ENCODE assay signal across 8 cellular contexts in genomic region chr1:117656202-117656641, GRCh38. TPM values are rescaled to one million over a fixed set of nuclear protein-coding genes. Genes with fewer than 3 reads are reported as not detected.
DNase-seq lines count a peak whose midpoint lies in the region; ATAC-seq and TF ChIP-seq lines count a peak whose summit lies in the region.

No MANE protein-coding gene starts in this region.

- no peak for TF ChIP-seq POLR2A in stomach (IDR thresholded peaks at IDR 0.05)

- H3K27ac ChIP-seq in stomach (peak overlapping the region in 3 of 5 donors; percentile 41 to 59 (median 49)), neuronal stem cell (replicated peaks; ENCODE audit: low read length) (no peak overlapping the region)

- H4K8ac ChIP-seq in neuronal stem cell (ENCODE audit: low read depth, low read length), result no peak overlapping the region

- H3K27ac Mint-ChIP-seq in memory B cell, result peak overlapping the region; percentile 97
- no peak overlapping the region for H3K27ac Mint-ChIP-seq in WTC11

- H3K4me1 Mint-ChIP-seq in memory B cell, result peaks cover 83% of the 10 kb centered on the region
- peaks cover 37% of the 10 kb centered on the region for H3K4me1 Mint-ChIP-seq in WTC11

- no peak overlapping the region for H3K4me2 ChIP-seq in neuronal stem cell (ENCODE audit: insufficient read depth, low read length, poor library complexity, severe bottlenecking)

- no peaks in the 10 kb centered on the region for H3K27me3 Mint-ChIP-seq in memory B cell
- no peaks in the 10 kb centered on the region; the same call in 1 of the 2 replicates for H3K27me3 Mint-ChIP-seq in WTC11 (ENCODE audit: low read depth)

- H2BK12ac ChIP-seq in neuronal stem cell (ENCODE audit: low read length), result no peak overlapping the region

- H3K14ac ChIP-seq in neuronal stem cell (ENCODE audit: low read length), result no peak overlapping the region

- no peak overlapping the region for H2BK15ac ChIP-seq in neuronal stem cell (ENCODE audit: low read length)

- H3K36me3 ChIP-seq in stomach (no peaks in the 10 kb centered on the region), neuronal stem cell (replicated peaks in 1 of 2; ENCODE audit: control insufficient read depth in 2 of 2, insufficient read depth in 2 of 2, low read length in 2 of 2) (no peaks in the 10 kb centered on the region)

- no peak overlapping the region for H3K23ac ChIP-seq in neuronal stem cell (ENCODE audit: low read depth, low read length, poor library complexity)

- H2AK5ac ChIP-seq in neuronal stem cell (ENCODE audit: low read depth, low read length), result no peak overlapping the region

- no peak overlapping the region for H4K91ac ChIP-seq in neuronal stem cell (ENCODE audit: low read depth, low read length, poor library complexity)

- intact Hi-C loops in stomach (cut with DNase I; ENCODE audit: low total_unique reads), result no loop called here

- H3K36me3 Mint-ChIP-seq in memory B cell (no peaks in the 10 kb centered on the region), WTC11 (peaks cover 2% of the 10 kb centered on the region)

- H3K9ac ChIP-seq in neuronal stem cell (ENCODE audit: low read depth, low read length, poor library complexity), result no peak overlapping the region

- H3K9me3 Mint-ChIP-seq in memory B cell (no peaks in the 10 kb centered on the region), WTC11 (peaks cover 10% of the 10 kb centered on the region)

- H3K18ac ChIP-seq in neuronal stem cell (ENCODE audit: low read length), result no peak overlapping the region

- TF ChIP-seq CTCF in stomach (IDR thresholded peaks at IDR 0.05), result no peak
- no peak for TF ChIP-seq CTCF in WTC11 (IDR thresholded peaks at IDR 0.05)

- H3K4me3 Mint-ChIP-seq in memory B cell (peak overlapping the region; percentile 68), WTC11 (no peak overlapping the region)

- DNase-seq in activated CD4-positive, alpha-beta T cell treated with anti-CD3 and anti-CD28 coated beads, Interleukin-2, amount 50 U/mL, for 4 hours, result peak; percentile 61 to 70
- peak; percentile 57 to 58 for DNase-seq in memory B cell (ENCODE audit: low spot score in 2 of 2)
- peak; percentile 48 for DNase-seq in stomach
- DNase-seq in neuronal stem cell (ENCODE audit: low spot score), result no peak
- no peak for DNase-seq in WTC11 (ENCODE audit: low spot score)
- no peak for DNase-seq in NCI-H446 treated with DMSO at 0.1 percent for 48 hours (lab: John Stamatoyannopoulos, UW)

- H3K79me1 ChIP-seq in neuronal stem cell (ENCODE audit: low read depth, low read length), result no peaks in the 10 kb centered on the region

- no peak overlapping the region for H2BK5ac ChIP-seq in neuronal stem cell (ENCODE audit: low read length)

- ATAC-seq in GM18519 (IDR thresholded peaks at IDR 0.05; ENCODE audit: low FRiP score, unreplicated experiment), result peak; percentile 41
- peak; percentile 49 for ATAC-seq in HG03066 (IDR thresholded peaks at IDR 0.05; ENCODE audit: low read depth, unreplicated experiment)
- peak; percentile 56 for ATAC-seq in memory B cell (ENCODE audit: low read depth)
- no peak for ATAC-seq in WTC11

- H3K9me3 ChIP-seq in stomach (no peaks in the 10 kb centered on the region), neuronal stem cell (replicated peaks in 1 of 2; ENCODE audit: control insufficient read depth in 2 of 2, insufficient read depth in 1 of 2, low read depth in 1 of 2, low read length in 2 of 2) (no peaks in the 10 kb centered on the region)

- H3K4me3 ChIP-seq in stomach (no peak overlapping the region), neuronal stem cell (ENCODE audit: low read length in 2 of 2) (no peak overlapping the region)

- H3K4ac ChIP-seq in neuronal stem cell (ENCODE audit: low read length), result no peak overlapping the region

- POLR2A ChIA-PET in WTC11 (lab: Charles Lee), result interaction anchor here (1.0 kb wide), 1 partner anchor 88 kb away, joined by 3 read pairs; no protein-coding TSS in a partner anchor

- peaks cover 13 to 29% (median 18%) of the 10 kb centered on the region in 4 donors for H3K4me1 ChIP-seq in stomach
- peaks cover 0 to 1% of the 10 kb centered on the region in 2 donors for H3K4me1 ChIP-seq in neuronal stem cell (ENCODE audit: control insufficient read depth in 2 of 2, insufficient read depth in 1 of 2, low read depth in 1 of 2, low read length in 2 of 2)

- no peak overlapping the region for H2BK120ac ChIP-seq in neuronal stem cell (ENCODE audit: low read depth, low read length)

- H2AFZ ChIP-seq in neuronal stem cell (ENCODE audit: low read length), result no peak overlapping the region

- 79 to 86% (median 82%) methylated on average over 8 to 10 of the region's 10 CpGs for WGBS in stomach, 5 donors
- no CpG with 5 or more reads among the region's 10 CpGs for WGBS in neuronal stem cell (ENCODE audit: extremely low coverage in 2 of 2, insufficient read length in 2 of 2, insufficient replicate concordance in 1 of 2), 2 donors

- H3K27me3 ChIP-seq in stomach (no peaks in the 10 kb centered on the region), neuronal stem cell (ENCODE audit: control insufficient read depth in 3 of 3, insufficient read depth in 3 of 3, low read depth in 1 of 3, low read length in 3 of 3) (peaks cover 0 to 10% (median 0%) of the 10 kb centered on the region in 3 experiments)

- no peak for TF ChIP-seq EP300 in stomach (IDR thresholded peaks at IDR 0.05)

- CTCF ChIA-PET in WTC11 (lab: Charles Lee), result interaction anchor here (1.0 to 1.7 kb wide), 2 partner anchors 18 to 98 kb away, joined by 3 read pairs; no protein-coding TSS in a partner anchor

TF ChIP-seq in WTC11, 78 proteins besides CTCF, POLR2A, EP300 and RAD21:
- TF ChIP-seq ARID4B (CRISPR knock-in tag; IDR thresholded peaks at IDR 0.05; ENCODE audit: borderline replicate concordance) (no peak), HMGA2 (CRISPR knock-in tag; IDR thresholded peaks at IDR 0.05) (no peak), NR1H2 (CRISPR knock-in tag; IDR thresholded peaks at IDR 0.05) (no peak), GABPB1 (CRISPR knock-in tag; IDR thresholded peaks at IDR 0.05) (no peak), CBFB (CRISPR knock-in tag; IDR thresholded peaks at IDR 0.05; ENCODE audit: low read depth) (no peak), ZSCAN18 (CRISPR knock-in tag; IDR thresholded peaks at IDR 0.05) (no peak)

RNA-seq across cellular contexts. Expression of gene TENT5C, which starts 50.4 kb away (rescaled TPM):
- total RNA-seq in stomach, result 10 to 100 TPM in 4 of 5 donors, 1 to 10 TPM in 1; 9.0 to 28.1 (median 14.7) TPM
- 1 to 10 TPM; 6.0 to 9.5 (median 8.3) TPM for polyA plus RNA-seq in stomach
- polyA plus RNA-seq in neuronal stem cell (2013, experiment 1 of 2), result 0.24 TPM
- 0.22 TPM for polyA plus RNA-seq in neuronal stem cell (2013, experiment 2 of 2)
- 1.1 to 1.4 TPM (median 1.1 TPM) in 3 replicates for total RNA-seq in WTC11 (2021)

Comparison
In these comparisons a context has a peak if more than half of its experiments do, and no peak if none do; other contexts are left out.
1. DNase-seq: peak in activated CD4-positive, alpha-beta T cell treated with anti-CD3 and anti-CD28 coated beads, Interleukin-2, amount 50 U/mL, for 4 hours (2 of 2), memory B cell (2 of 2) and stomach (single experiment); none in neuronal stem cell (single experiment), WTC11 (single experiment) and NCI-H446 treated with DMSO at 0.1 percent for 48 hours (single experiment).